Comparison of ENCODE assay signal across 14 cellular contexts in genomic region chr4:88738146-88738545, GRCh38. TPM values are rescaled to one million over a fixed set of nuclear protein-coding genes. Genes with fewer than 3 reads are reported as not detected.
DNase-seq lines count a peak whose midpoint lies in the region; ATAC-seq and TF ChIP-seq lines count a peak whose summit lies in the region.
"Had no signal": no experiment of that assay in that cellular context is flagged by ENCODE, and none has a peak within 500 bp of the region (broad histone marks: within the 10 kb centered on the region; RNA-seq: fewer than 3 reads in every experiment).

No MANE protein-coding gene starts in this region.

- TF ChIP-seq CTCF in breast epithelium (IDR thresholded peaks at IDR 0.05) (no peak), MCF 10A (IDR thresholded peaks at IDR 0.05; ENCODE audit: unreplicated experiment) (no peak), neural cell (IDR thresholded peaks at IDR 0.05; ENCODE audit: poor library complexity, severe bottlenecking) (no peak), uterus (IDR thresholded peaks at IDR 0.05) (no peak)

- peak overlapping the region; percentile 75 to 78 for H3K27ac ChIP-seq in breast epithelium
- H3K27ac ChIP-seq in neural cell (ENCODE audit: low read length) = no peak overlapping the region
- peak overlapping the region; percentile 30 to 58 for H3K27ac ChIP-seq in uterus

- H3K27me3 ChIP-seq in breast epithelium = no peaks in the 10 kb centered on the region
- H3K27me3 ChIP-seq in neural cell (ENCODE audit: insufficient read depth, low read depth, low read length) = no peaks in the 10 kb centered on the region
- no peaks in the 10 kb centered on the region for H3K27me3 ChIP-seq in uterus

- H3K36me3 ChIP-seq in breast epithelium = no peaks in the 10 kb centered on the region
- H3K36me3 ChIP-seq in neural cell (ENCODE audit: insufficient read depth, low read length) = no peaks in the 10 kb centered on the region
- no peaks in the 10 kb centered on the region for H3K36me3 ChIP-seq in uterus

- H3K27ac Mint-ChIP-seq in MCF 10A (ENCODE audit: low read depth, unreplicated experiment) = no peak overlapping the region
- no peak overlapping the region for H3K27ac Mint-ChIP-seq in central memory CD8-positive, alpha-beta T cell (ENCODE audit: low read depth)

- no peaks in the 10 kb centered on the region for H4K20me1 ChIP-seq in neural cell (ENCODE audit: insufficient read depth)

- no peaks in the 10 kb centered on the region for H3K9me3 ChIP-seq in breast epithelium
- no peaks in the 10 kb centered on the region for H3K9me3 ChIP-seq in neural cell (ENCODE audit: low read length)
- H3K9me3 ChIP-seq in uterus = no peaks in the 10 kb centered on the region

- DNase-seq in breast epithelium (ENCODE audit: low spot score in 2 of 2) (no peak), MCF 10A (ENCODE audit: unreplicated experiment) (no peak), uterus (no peak), head of caudate nucleus (no peak), middle frontal gyrus (ENCODE audit: extremely low spot score, low spot score) (no peak)
- no peak for DNase-seq in central memory CD8-positive, alpha-beta T cell (ENCODE audit: low spot score in 2 of 2)
- DNase-seq: erythroblast, NCI-H1417 treated with DMSO at 0.1 percent for 48 hours, NCI-H748 treated with DMSO at 0.1 percent for 48 hours, nucleus accumbens, T-helper 9 cell had no signal

- POLR2A ChIA-PET in MCF 10A (lab: Yijun Ruan, JAX) = interaction anchor here (1.0 to 1.2 kb wide), 2 partner anchors 9 to 13 kb away, joined by 3 read pairs; no protein-coding TSS in a partner anchor

- peaks cover 25% of the 10 kb centered on the region for H3K36me3 Mint-ChIP-seq in MCF 10A (ENCODE audit: insufficient read depth, unreplicated experiment)
- H3K36me3 Mint-ChIP-seq in central memory CD8-positive, alpha-beta T cell (ENCODE audit: insufficient read depth) = peaks cover 6% of the 10 kb centered on the region

- no peaks in the 10 kb centered on the region for H3F3A ChIP-seq in neural cell (ENCODE audit: insufficient read depth, low read length, poor library complexity, severe bottlenecking)

- TF ChIP-seq POLR2A in breast epithelium (IDR thresholded peaks at IDR 0.05) = no peak
- TF ChIP-seq POLR2A in uterus (IDR thresholded peaks at IDR 0.05) = no peak

- CTCF ChIA-PET in MCF 10A (lab: Yijun Ruan, JAX) = interaction anchor here (0.7 to 1.1 kb wide), 2 partner anchors 16 to 34 kb away, joined by 3 read pairs; no protein-coding TSS in a partner anchor

- H3K4me1 Mint-ChIP-seq in MCF 10A (ENCODE audit: insufficient read depth, unreplicated experiment) = no peaks in the 10 kb centered on the region
- peaks cover 17% of the 10 kb centered on the region for H3K4me1 Mint-ChIP-seq in central memory CD8-positive, alpha-beta T cell

- H3K4me3 Mint-ChIP-seq in MCF 10A (ENCODE audit: unreplicated experiment) = no peak overlapping the region
- no peak overlapping the region for H3K4me3 Mint-ChIP-seq in central memory CD8-positive, alpha-beta T cell

- no peaks in the 10 kb centered on the region for H3K9me2 ChIP-seq in neural cell (ENCODE audit: insufficient read depth, low read length)

- no peaks in the 10 kb centered on the region for H3K79me2 ChIP-seq in neural cell (replicated peaks; ENCODE audit: insufficient read depth, low read length)

- no peaks in the 10 kb centered on the region for H3K9me3 Mint-ChIP-seq in MCF 10A (ENCODE audit: unreplicated experiment)
- no peaks in the 10 kb centered on the region for H3K9me3 Mint-ChIP-seq in central memory CD8-positive, alpha-beta T cell
- H3K9me3 Mint-ChIP-seq: activated naive CD4-positive, alpha-beta T cell treated with anti-CD3 and anti-CD28 coated beads for 36 hours had no signal

- no peak overlapping the region for H2AFZ ChIP-seq in neural cell (ENCODE audit: low read depth, low read length)

- no peak overlapping the region for H3K9ac ChIP-seq in neural cell (ENCODE audit: low read length)

- no peak overlapping the region for H3K4me2 ChIP-seq in neural cell (ENCODE audit: low read length)

- no TSS peak for BruUV-seq in MCF 10A (replicated peaks; lab: Mats Ljungman, UMichigan)

- H3K27me3 Mint-ChIP-seq in MCF 10A (ENCODE audit: insufficient read depth, unreplicated experiment) = no peaks in the 10 kb centered on the region
- no peaks in the 10 kb centered on the region for H3K27me3 Mint-ChIP-seq in central memory CD8-positive, alpha-beta T cell

- TF ChIP-seq RAD21 in neural cell (conservative IDR thresholded peaks at IDR 0.05) = no peak

- no peak for TF ChIP-seq EP300 in neural cell (conservative IDR thresholded peaks at IDR 0.05; ENCODE audit: poor library complexity, severe bottlenecking)

- peak; percentile 19 for ATAC-seq in central memory CD8-positive, alpha-beta T cell (replicated peaks; ENCODE audit: extremely low read depth, poor library complexity, severe bottlenecking)
- no peak for ATAC-seq in HG03439 (IDR thresholded peaks at IDR 0.05; ENCODE audit: unreplicated experiment)

- H3K4me1 ChIP-seq in breast epithelium = peaks cover 0 to 25% of the 10 kb centered on the region in 2 donors
- peaks cover 0 to 20% of the 10 kb centered on the region in 2 donors for H3K4me1 ChIP-seq in uterus

- intact Hi-C loops in breast epithelium (cut with DNase I; ENCODE audit: low total_unique reads) (no loop called here), MCF 10A (cut with micrococcal nuclease) (no loop called here), uterus (cut with DNase I; ENCODE audit: low total_unique reads) (no loop called here), head of caudate nucleus (cut with DNase I) (no loop called here)

- H3K4me3 ChIP-seq in breast epithelium (no peak overlapping the region), neural cell (ENCODE audit: low read length) (no peak overlapping the region), uterus (no peak overlapping the region)

TF ChIP-seq in neural cell, 6 proteins besides CTCF, POLR2A, EP300 and RAD21:
- TF ChIP-seq EZH2 (IDR thresholded peaks at IDR 0.05; ENCODE audit: borderline replicate concordance, insufficient read depth, low read length, poor library complexity, severe bottlenecking) (no peak), POLR2AphosphoS5 (IDR thresholded peaks at IDR 0.05) (peak; percentile 37)

RNA-seq across cellular contexts. Expression of gene NAP1L5, which starts 40.5 kb away (rescaled TPM):
- total RNA-seq in breast epithelium = 10 to 100 TPM in 1 of 3 donors, 1 to 10 TPM in 2; 5.9 to 10.5 (median 7.0) TPM
- total RNA-seq in MCF 10A (2022) = 0.27 and 0.30 TPM in 2 replicates
- 44.2 and 53.1 TPM in 2 replicates for polyA plus RNA-seq in neural cell
- polyA minus RNA-seq in neural cell = 37.5 and 41.9 TPM in 2 replicates
- total RNA-seq in uterus = 10 to 100 TPM in 2 of 4 donors, 1 to 10 TPM in 2; 3.8 to 15.6 (median 10.4) TPM
